In genomic region chr17:67246648-67247415, GRCh38 we compare ENCODE assay signal across 8 cellular contexts. TPM values are rescaled to one million over a fixed set of nuclear protein-coding genes. Genes with fewer than 3 reads are reported as not detected.
DNase-seq lines count a peak whose midpoint lies in the region; ATAC-seq lines count a peak whose summit lies in the region.

No MANE protein-coding gene starts in this region.

- no peaks in the 10 kb centered on the region for H3K9me3 ChIP-seq in BLaER1

- H3K4me3 ChIP-seq in BLaER1: 0 out of 2 replicates have a peak overlapping the region, but pooled peaks have one; percentile 100

- peak overlapping the region; percentile 96 for H3K4me2 ChIP-seq in BLaER1

- H3K9ac ChIP-seq in BLaER1: no peak overlapping the region

- no peak overlapping the region for H3K27ac ChIP-seq in BLaER1

- H3K9me3 Mint-ChIP-seq in naive B cell: no peaks in the 10 kb centered on the region

- peak; percentile 55 for DNase-seq in T-helper 9 cell
- peak; percentile 66 for DNase-seq in ecto neural progenitor cell (ENCODE audit: low spot score)
- no peak for DNase-seq in naive B cell
- no peak for DNase-seq in KG1 (lab: John Stamatoyannopoulos, UW)
- DNase-seq in NCI-H446 treated with DMSO at 0.1 percent for 48 hours (lab: John Stamatoyannopoulos, UW): no peak

- ATAC-seq in GM19025 (IDR thresholded peaks at IDR 0.05; ENCODE audit: low read depth, unreplicated experiment) (peak; percentile 63), HG03196 (IDR thresholded peaks at IDR 0.05; ENCODE audit: unreplicated experiment) (peak; percentile 56), naive B cell (ENCODE audit: low read depth in 2 of 2) (no peak)

- H3K36me3 Mint-ChIP-seq in naive B cell: no peaks in the 10 kb centered on the region

- peaks cover 15 to 23% (median 22%) of the 10 kb centered on the region in 3 donors for H3K4me1 Mint-ChIP-seq in naive B cell

- H3K36me3 ChIP-seq in BLaER1: peaks cover 3% of the 10 kb centered on the region; the same call in 1 of the 2 replicates

- H4K20me1 ChIP-seq in BLaER1: peaks cover 31% of the 10 kb centered on the region

- peak overlapping the region in 2 of 6 donors; percentile 59 to 90 for H3K27ac Mint-ChIP-seq in naive B cell

- H3K4me3 Mint-ChIP-seq in naive B cell: peak overlapping the region; percentile 81 to 92 (median 84)

- peaks cover 4 to 9% (median 6%) of the 10 kb centered on the region in 3 donors for H3K27me3 Mint-ChIP-seq in naive B cell

- peaks cover 8% of the 10 kb centered on the region; the same call in 1 of the 2 replicates for H3K27me3 ChIP-seq in BLaER1

- peaks cover 38% of the 10 kb centered on the region for H3K4me1 ChIP-seq in BLaER1

RNA-seq across cellular contexts. Expression of gene HELZ, which starts 1.8 kb away (rescaled TPM):
- 10 to 100 TPM; 34.5 to 94.7 (median 75.5) TPM for polyA plus RNA-seq in naive B cell (ENCODE audit: low read depth in 6 of 6)

Comparison
In these comparisons a context has a peak if more than half of its experiments do, and no peak if none do; other contexts are left out.
1. ATAC-seq: peak in GM19025 (single experiment) and HG03196 (single experiment); none in naive B cell (0 of 2).
2. DNase-seq: peak in T-helper 9 cell (single experiment) and ecto neural progenitor cell (single experiment); none in naive B cell (single experiment), KG1 (single experiment) and NCI-H446 treated with DMSO at 0.1 percent for 48 hours (single experiment).